8 cellular contexts compared by ENCODE assay signal in genomic region chr18:46343940-46344372, GRCh38.
A peak's percentile ranks its signal among the peaks of the same experiment; 100 is the strongest.
DNase-seq lines count a peak whose midpoint lies in the region; ATAC-seq and TF ChIP-seq lines count a peak whose summit lies in the region.

No MANE protein-coding gene starts in this region.

- H3K27me3 ChIP-seq in liver (ENCODE audit: control insufficient read depth in 4 of 4, insufficient read depth in 4 of 4, low read length in 3 of 4): no peaks in the 10 kb centered on the region

- H3K4me3 ChIP-seq in liver (ENCODE audit: low read depth in 1 of 3, low read length in 3 of 3): no peak overlapping the region

- TF ChIP-seq RAD21 in liver (IDR thresholded peaks at IDR 0.05): no peak

- DNase-seq in NCI-H146 treated with DMSO at 0.1 percent for 48 hours (lab: John Stamatoyannopoulos, UW; ENCODE audit: unreplicated experiment): peak; percentile 18
- DNase-seq in activated T-helper 1 cell treated with Interleukin-2 at 50 U/mL for 16 hours (ENCODE audit: low read depth): peak; percentile 31
- no peak for DNase-seq in AG20443 (ENCODE audit: low spot score)
- no peak for DNase-seq in NCI-H128 (lab: John Stamatoyannopoulos, UW; ENCODE audit: unreplicated experiment)

- ATAC-seq in GM18858 (IDR thresholded peaks at IDR 0.05; ENCODE audit: unreplicated experiment): peak; percentile 80
- peak; percentile 79 for ATAC-seq in HG02610 (IDR thresholded peaks at IDR 0.05; ENCODE audit: unreplicated experiment)
- ATAC-seq in HG03039 (IDR thresholded peaks at IDR 0.05; ENCODE audit: unreplicated experiment): no peak

- H3K4me1 ChIP-seq in liver (ENCODE audit: control insufficient read depth in 4 of 4, insufficient read depth in 4 of 4, low read length in 3 of 4): peaks cover 3 to 41% (median 23%) of the 10 kb centered on the region in 4 donors

- peak overlapping the region; percentile 47 to 53 for H3K27ac ChIP-seq in liver (ENCODE audit: low read depth in 1 of 2, low read length in 2 of 2)

- no peak overlapping the region for H3K9ac ChIP-seq in liver (ENCODE audit: low read depth in 1 of 2, low read length in 2 of 2)

- WGBS in liver: 37% methylated on average over 10 of the region's 10 CpGs

- TF ChIP-seq CTCF in liver (IDR thresholded peaks at IDR 0.05; ENCODE audit: low read depth, low read length, missing input control): no peak

- H3K9me3 ChIP-seq in liver (ENCODE audit: control insufficient read depth in 4 of 4, low read length in 3 of 4): no peaks in the 10 kb centered on the region

- no peaks in the 10 kb centered on the region for H3K36me3 ChIP-seq in liver (ENCODE audit: control insufficient read depth in 4 of 4, insufficient read depth in 3 of 4, low read depth in 1 of 4, low read length in 3 of 4)

TF ChIP-seq in liver, 16 proteins besides CTCF, POLR2A, EP300 and RAD21:
- TF ChIP-seq MAX (IDR thresholded peaks at IDR 0.05) (no peak), SP1 (IDR thresholded peaks at IDR 0.05) (peak; percentile 42), YY1 (IDR thresholded peaks at IDR 0.05) (no peak), GABPA (IDR thresholded peaks at IDR 0.05 in 1 of 2, conservative IDR thresholded peaks at IDR 0.05 in 1 of 2) (no peak)

Comparison
In these comparisons a context has a peak if more than half of its experiments do, and no peak if none do; other contexts are left out.
1. DNase-seq: peak in NCI-H146 treated with DMSO at 0.1 percent for 48 hours (single experiment) and activated T-helper 1 cell treated with Interleukin-2 at 50 U/mL for 16 hours (single experiment); none in AG20443 (single experiment) and NCI-H128 (single experiment).